In genomic region chr6:89489078-89489477, GRCh38 we compare ENCODE assay signal across 13 cellular contexts.
"Had no signal": no experiment of that assay in that cellular context is flagged by ENCODE, and none has a peak within 500 bp of the region (broad histone marks: within the 10 kb centered on the region; RNA-seq: fewer than 3 reads in every experiment).

No MANE protein-coding gene starts in this region.

- DNase-seq: activated CD4-positive, alpha-beta memory T cell treated with anti-CD3 and anti-CD28 coated beads for 36 hours; activated CD4-positive, alpha-beta T cell treated with anti-CD3 and anti-CD28 coated beads for 36 hours; activated CD8-positive, alpha-beta memory T cell treated with anti-CD3 and anti-CD28 coated beads, Interleukin-2, amount 10 ng/mL, durations not matched to agents 7 days and 5 days; activated naive CD4-positive, alpha-beta T cell treated with anti-CD3 and anti-CD28 coated beads, Interleukin-2, amount 50 U/mL, for 16 hours; activated T-cell treated with anti-CD3 and anti-CD28 coated beads, Interleukin-2, amount 50 U/mL, for 1 hour; dermis blood vessel endothelial cell; effector memory CD8-positive, alpha-beta T cell; foreskin melanocyte; head of caudate nucleus; kidney glomerular epithelial cell; mesendoderm; trophoblast cell had no signal

- ATAC-seq: activated CD4-positive, alpha-beta T cell treated with anti-CD3 and anti-CD28 coated beads for 36 hours; activated CD8-positive, alpha-beta memory T cell treated with anti-CD3 and anti-CD28 coated beads, Interleukin-2, amount 10 ng/mL, durations not matched to agents 7 days and 5 days; effector memory CD8-positive, alpha-beta T cell; sciatic nerve had no signal
